ENCODE assay signal across 1 cellular context in genomic region chr2:116319935-116320334, GRCh38.
TF ChIP-seq lines count a peak whose summit lies in the region.

No MANE protein-coding gene starts in this region.

TF ChIP-seq in GM23338, 12 proteins besides CTCF, POLR2A, EP300 and RAD21:
- TF ChIP-seq ZNF462 (CRISPR knock-in tag; IDR thresholded peaks at IDR 0.05) (peak; percentile 89), NANOG (IDR thresholded peaks at IDR 0.05; ENCODE audit: borderline replicate concordance) (no peak)
